8 cellular contexts compared by ENCODE assay signal in genomic region chr9:130418776-130419175, GRCh38.
"Had no signal": no experiment of that assay in that cellular context is flagged by ENCODE, and none has a peak within 500 bp of the region (broad histone marks: within the 10 kb centered on the region; RNA-seq: fewer than 3 reads in every experiment).

No MANE protein-coding gene starts in this region.

- H3K4me3 ChIP-seq: GM23248, HAP-1, K562 had no signal

- H3K9ac ChIP-seq: GM23248 had no signal

- ATAC-seq: HCT116, HepG2, K562 had no signal

- H3K27ac Mint-ChIP-seq: HFFc6 had no signal

- DNase-seq: GM23248, GOT3, HFFc6 had no signal

- H3K4me1 ChIP-seq: HAP-1 had no signal

- H3K27ac ChIP-seq: GM23248, HL-60 had no signal

- H2AFZ ChIP-seq: GM23248 had no signal

- H3K36me3 ChIP-seq: HAP-1 had no signal

- H3K9me3 ChIP-seq: HAP-1 had no signal

- H3K4me3 Mint-ChIP-seq: HFFc6 had no signal
